In genomic region chr10:58237014-58237830, GRCh38 we compare ENCODE assay signal across 12 cellular contexts. TPM values are rescaled to one million over a fixed set of nuclear protein-coding genes. Genes with fewer than 3 reads are reported as not detected.
A peak's percentile ranks its signal among the peaks of the same experiment; 100 is the strongest.
DNase-seq lines count a peak whose midpoint lies in the region; ATAC-seq and TF ChIP-seq lines count a peak whose summit lies in the region.
"Had no signal": no experiment of that assay in that cellular context is flagged by ENCODE, and none has a peak within 500 bp of the region (broad histone marks: within the 10 kb centered on the region; RNA-seq: fewer than 3 reads in every experiment).

No MANE protein-coding gene starts in this region.

- H3K36me3 Mint-ChIP-seq in activated naive CD8-positive, alpha-beta T cell = peaks cover 35% of the 10 kb centered on the region
- peaks cover 62% of the 10 kb centered on the region for H3K36me3 Mint-ChIP-seq in activated naive CD8-positive, alpha-beta T cell treated with anti-CD3 and anti-CD28 coated beads for 36 hours

- no peaks in the 10 kb centered on the region for H3K27me3 Mint-ChIP-seq in activated naive CD8-positive, alpha-beta T cell
- no peaks in the 10 kb centered on the region for H3K27me3 Mint-ChIP-seq in activated naive CD8-positive, alpha-beta T cell treated with anti-CD3 and anti-CD28 coated beads for 36 hours
- H3K27me3 Mint-ChIP-seq: CD4-positive, alpha-beta memory T cell had no signal

- H3K9me3 Mint-ChIP-seq in activated naive CD8-positive, alpha-beta T cell (ENCODE audit: low read depth) = no peaks in the 10 kb centered on the region
- peaks cover 5% of the 10 kb centered on the region for H3K9me3 Mint-ChIP-seq in activated naive CD8-positive, alpha-beta T cell treated with anti-CD3 and anti-CD28 coated beads for 36 hours

- ATAC-seq in SK-N-SH treated with all-trans-retinoic acid at 6 μM for 48 hours (peak; percentile 98), left ventricle myocardium superior (no peak), GM19463 (IDR thresholded peaks at IDR 0.05; ENCODE audit: unreplicated experiment) (no peak)

- no peak overlapping the region for H3K4me3 ChIP-seq in fibroblast of the aortic adventitia (ENCODE audit: low read depth, low read length)

- no peak overlapping the region for H3K4me3 Mint-ChIP-seq in activated naive CD8-positive, alpha-beta T cell
- no peak overlapping the region for H3K4me3 Mint-ChIP-seq in activated naive CD8-positive, alpha-beta T cell treated with anti-CD3 and anti-CD28 coated beads for 36 hours
- H3K4me3 Mint-ChIP-seq: CD4-positive, alpha-beta memory T cell had no signal

- peak overlapping the region; percentile 50 for H3K27ac Mint-ChIP-seq in activated naive CD8-positive, alpha-beta T cell
- no peak overlapping the region for H3K27ac Mint-ChIP-seq in activated naive CD8-positive, alpha-beta T cell treated with anti-CD3 and anti-CD28 coated beads for 36 hours

- intact Hi-C loops in left ventricle myocardium superior (cut with micrococcal nuclease) = no loop called here

- no peak for DNase-seq in activated naive CD8-positive, alpha-beta T cell treated with anti-CD3 and anti-CD28 coated beads for 36 hours
- DNase-seq in fibroblast of the aortic adventitia (ENCODE audit: low read depth) = peak; percentile 90
- DNase-seq in NCI-H187 (lab: John Stamatoyannopoulos, UW) = no peak
- DNase-seq in left ventricle myocardium superior = no peak
- DNase-seq in islet precursor cell = no peak
- DNase-seq: CD4-positive, alpha-beta memory T cell; erythroblast; NCI-H2081; SIG-M5 had no signal

- TF ChIP-seq CTCF in fibroblast of the aortic adventitia (IDR thresholded peaks at IDR 0.05; ENCODE audit: insufficient read depth, low read length) = no peak

- H3K4me1 Mint-ChIP-seq in activated naive CD8-positive, alpha-beta T cell (ENCODE audit: low read depth) = peaks cover 44% of the 10 kb centered on the region
- H3K4me1 Mint-ChIP-seq in activated naive CD8-positive, alpha-beta T cell treated with anti-CD3 and anti-CD28 coated beads for 36 hours = peaks cover 35% of the 10 kb centered on the region

TF ChIP-seq in SK-N-SH treated with all-trans-retinoic acid at 6 μM for 48 hours, 23 proteins besides CTCF, POLR2A, EP300 and RAD21:
- TF ChIP-seq ISL1 (CRISPR knock-in tag; IDR thresholded peaks at IDR 0.05) = peak; percentile 36; the same call in 1 of the 2 replicates
- TF ChIP-seq, protein P1, sequence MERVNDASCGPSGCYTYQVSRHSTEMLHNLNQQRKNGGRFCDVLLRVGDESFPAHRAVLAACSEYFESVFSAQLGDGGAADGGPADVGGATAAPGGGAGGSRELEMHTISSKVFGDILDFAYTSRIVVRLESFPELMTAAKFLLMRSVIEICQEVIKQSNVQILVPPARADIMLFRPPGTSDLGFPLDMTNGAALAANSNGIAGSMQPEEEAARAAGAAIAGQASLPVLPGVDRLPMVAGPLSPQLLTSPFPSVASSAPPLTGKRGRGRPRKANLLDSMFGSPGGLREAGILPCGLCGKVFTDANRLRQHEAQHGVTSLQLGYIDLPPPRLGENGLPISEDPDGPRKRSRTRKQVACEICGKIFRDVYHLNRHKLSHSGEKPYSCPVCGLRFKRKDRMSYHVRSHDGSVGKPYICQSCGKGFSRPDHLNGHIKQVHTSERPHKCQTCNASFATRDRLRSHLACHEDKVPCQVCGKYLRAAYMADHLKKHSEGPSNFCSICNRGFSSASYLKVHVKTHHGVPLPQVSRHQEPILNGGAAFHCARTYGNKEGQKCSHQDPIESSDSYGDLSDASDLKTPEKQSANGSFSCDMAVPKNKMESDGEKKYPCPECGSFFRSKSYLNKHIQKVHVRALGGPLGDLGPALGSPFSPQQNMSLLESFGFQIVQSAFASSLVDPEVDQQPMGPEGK (CRISPR knock-in tag; IDR thresholded peaks at IDR 0.05; ENCODE audit: borderline replicate concordance) = no peak
TF ChIP-seq in SK-N-SH treated with all-trans-retinoic acid at 6 μM for 48 hours: peak in this region for 1.

RNA-seq across cellular contexts. Expression of gene IPMK, which starts 30.5 kb away (rescaled TPM):
- 10 to 100 TPM; 10.1 to 10.3 TPM for total RNA-seq in activated naive CD8-positive, alpha-beta T cell treated with anti-CD3 and anti-CD28 coated beads for 36 hours
- total RNA-seq in fibroblast of the aortic adventitia (ENCODE audit: low replicate concordance) (3.0 and 7.3 TPM in 2 replicates), left ventricle myocardium superior (2.2 TPM)

RNA-seq across cellular contexts. Expression of gene CISD1, which starts 31.7 kb away (rescaled TPM):
- total RNA-seq in activated naive CD8-positive, alpha-beta T cell treated with anti-CD3 and anti-CD28 coated beads for 36 hours = 10 to 100 TPM; 65.0 to 65.4 TPM
- total RNA-seq in fibroblast of the aortic adventitia (ENCODE audit: low replicate concordance) (63.8 and 82.9 TPM in 2 replicates), left ventricle myocardium superior (182 TPM)
